8 cellular contexts compared by ENCODE assay signal in the genomic region with DNA sequence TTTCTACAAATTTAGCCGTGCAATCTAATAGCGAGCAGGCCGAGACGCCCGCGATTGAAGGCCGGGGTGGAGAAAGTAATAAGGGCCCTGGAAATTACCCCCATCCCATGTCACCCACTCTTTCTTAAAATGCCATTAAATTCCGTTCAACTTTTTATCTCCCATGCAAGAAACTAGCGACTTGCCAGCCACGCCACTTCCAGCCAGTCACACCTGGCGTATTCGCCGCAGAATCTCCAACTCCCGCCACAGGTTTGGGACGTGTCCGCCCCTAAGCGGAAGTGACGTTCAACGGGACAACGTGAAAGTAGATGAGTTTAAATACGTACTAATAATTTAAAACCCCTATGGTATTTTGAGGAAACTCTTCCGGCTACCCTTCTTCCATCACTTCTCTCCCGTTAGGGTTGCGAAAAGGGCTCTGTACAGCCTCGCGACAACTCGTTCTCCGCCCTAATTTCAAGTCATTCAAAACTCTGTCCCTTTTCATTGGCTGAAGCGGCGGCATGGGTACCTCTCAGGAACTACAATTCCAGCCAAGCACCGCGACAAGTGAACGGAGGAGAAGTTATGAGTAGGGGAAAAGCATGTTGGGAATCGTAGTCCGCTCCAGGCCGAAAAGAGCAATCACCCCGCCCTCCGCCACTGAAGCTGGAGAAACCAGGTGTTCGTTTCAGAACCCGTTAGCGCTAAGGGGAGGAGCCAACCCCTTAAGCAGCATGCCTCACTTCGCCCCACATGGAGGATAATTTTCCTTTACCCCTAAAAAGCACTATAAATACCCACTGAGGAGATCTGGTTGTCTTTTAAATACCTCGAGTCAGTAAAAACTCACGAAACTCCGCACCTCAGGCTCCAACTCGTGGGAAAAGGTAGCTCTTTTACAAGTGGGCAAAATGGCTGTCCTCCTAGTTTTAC. TPM values are rescaled to one million over a fixed set of nuclear protein-coding genes. Genes with fewer than 3 reads are reported as not detected.
DNase-seq lines count a peak whose midpoint lies in the region; ATAC-seq and TF ChIP-seq lines count a peak whose summit lies in the region.

A gene (minus strand): TSS at position 906 of the 918 bp plus-strand sequence.

- TF ChIP-seq CTCF in heart right ventricle (IDR thresholded peaks at IDR 0.05) = no peak
- TF ChIP-seq CTCF in type B pancreatic cell (conservative IDR thresholded peaks at IDR 0.05) = no peak

- H3K36me3 Mint-ChIP-seq in T-cell (no peaks in the 10 kb centered on the region), type B pancreatic cell (peaks cover 13% of the 10 kb centered on the region)

- peaks cover 0 to 21% (median 18%) of the 10 kb centered on the region in 9 donors for H3K4me1 ChIP-seq in heart right ventricle

- H3K27me3 ChIP-seq in heart right ventricle = no peaks in the 10 kb centered on the region

- H3K9me3 ChIP-seq in heart right ventricle = no peaks in the 10 kb centered on the region

- peak; percentile 99 for DNase-seq in NCI-H146 treated with DMSO at 0.1 percent for 48 hours (lab: John Stamatoyannopoulos, UW; ENCODE audit: unreplicated experiment)
- peak; percentile 82 to 98 (median 96) for DNase-seq in T-cell
- DNase-seq in amniotic epithelial cell (ENCODE audit: low read depth) = peak; percentile 99
- DNase-seq in heart right ventricle = peak; percentile 82 to 96
- DNase-seq in posterior cingulate gyrus = peak; percentile 84 to 99 (median 92)
- peak; percentile 90 for DNase-seq in type B pancreatic cell (ENCODE audit: extremely low spot score, unreplicated experiment)

- POLR2A ChIA-PET in T-cell (lab: Charles Lee) = interaction anchor here in 1 of 2 donors (0.6 to 1.2 kb wide), 9 partner anchors 208 to 612 kb away, joined by 3 to 11 read pairs (median 3); a partner anchor contains a TSS

- H3K4me3 Mint-ChIP-seq in T-cell = no peak within 1 kb of the TSS
- H3K4me3 Mint-ChIP-seq in type B pancreatic cell = no peak within 1 kb of the TSS

- H3K27me3 Mint-ChIP-seq in T-cell = no peaks in the 10 kb centered on the region
- no peaks in the 10 kb centered on the region for H3K27me3 Mint-ChIP-seq in type B pancreatic cell

- ATAC-seq in GM18498 (IDR thresholded peaks at IDR 0.05; ENCODE audit: unreplicated experiment) (peak; percentile 77), HG02884 (IDR thresholded peaks at IDR 0.05; ENCODE audit: unreplicated experiment) (peak; percentile 59), T-cell (replicated peaks in 1 of 4) (peak; percentile 77 to 80 (median 79)), heart right ventricle (peak; percentile 88 to 94 (median 91))

- peak within 1 kb of the TSS; percentile 77 to 96 (median 92) for H3K27ac ChIP-seq in heart right ventricle

- no peaks in the 10 kb centered on the region for H3K36me3 ChIP-seq in heart right ventricle

- H3K4me1 Mint-ChIP-seq in T-cell (peaks cover 18 to 24% (median 21%) of the 10 kb centered on the region in 3 donors), type B pancreatic cell (ENCODE audit: unreplicated experiment) (peaks cover 14% of the 10 kb centered on the region)

- 0% methylated on average over 46 of the region's 46 CpGs for WGBS in heart right ventricle, 2 donors

- peak within 1 kb of the TSS; percentile 75 to 95 (median 86) for H3K4me3 ChIP-seq in heart right ventricle

- no peaks in the 10 kb centered on the region for H3K9me3 Mint-ChIP-seq in T-cell
- H3K9me3 Mint-ChIP-seq in type B pancreatic cell = peaks cover 5% of the 10 kb centered on the region

- intact Hi-C loops in heart right ventricle (cut with DNase I) = no loop called here
- intact Hi-C loops in posterior cingulate gyrus (cut with DNase I) = loop anchor here (2.0 to 5.0 kb wide), 2 partner anchors 478 to 612 kb away; a partner anchor contains a TSS

- CTCF ChIA-PET in T-cell (lab: Charles Lee) = interaction anchor here in 1 of 2 donors (0.5 to 1.2 kb wide), 12 partner anchors 55 to 526 kb away, joined by 3 to 7 read pairs (median 4); a partner anchor contains a TSS

- H3K27ac Mint-ChIP-seq in T-cell = peak within 1 kb of the TSS; percentile 41 to 83
- H3K27ac Mint-ChIP-seq in type B pancreatic cell = peak within 1 kb of the TSS; percentile 73

RNA-seq across cellular contexts. Expression of the gene that starts here (rescaled TPM):
- 1 to 10 TPM; 3.3 to 8.6 (median 5.3) TPM for total RNA-seq in T-cell
- total RNA-seq in heart right ventricle = 1 to 10 TPM; 1.3 to 5.7 (median 2.7) TPM
- polyA plus RNA-seq in heart right ventricle = under 1 TPM; 0.66 to 0.81 TPM
- 5.6 and 15.8 TPM in 2 replicates for total RNA-seq in type B pancreatic cell (ENCODE audit: low replicate concordance)

Comparison
In these comparisons a context has a peak if more than half of its experiments do, and no peak if none do; other contexts are left out.
1. Peak in every context shown above with its lines: DNase-seq, ATAC-seq, H3K4me3 ChIP-seq and H3K27ac ChIP-seq.